In the genomic region with DNA sequence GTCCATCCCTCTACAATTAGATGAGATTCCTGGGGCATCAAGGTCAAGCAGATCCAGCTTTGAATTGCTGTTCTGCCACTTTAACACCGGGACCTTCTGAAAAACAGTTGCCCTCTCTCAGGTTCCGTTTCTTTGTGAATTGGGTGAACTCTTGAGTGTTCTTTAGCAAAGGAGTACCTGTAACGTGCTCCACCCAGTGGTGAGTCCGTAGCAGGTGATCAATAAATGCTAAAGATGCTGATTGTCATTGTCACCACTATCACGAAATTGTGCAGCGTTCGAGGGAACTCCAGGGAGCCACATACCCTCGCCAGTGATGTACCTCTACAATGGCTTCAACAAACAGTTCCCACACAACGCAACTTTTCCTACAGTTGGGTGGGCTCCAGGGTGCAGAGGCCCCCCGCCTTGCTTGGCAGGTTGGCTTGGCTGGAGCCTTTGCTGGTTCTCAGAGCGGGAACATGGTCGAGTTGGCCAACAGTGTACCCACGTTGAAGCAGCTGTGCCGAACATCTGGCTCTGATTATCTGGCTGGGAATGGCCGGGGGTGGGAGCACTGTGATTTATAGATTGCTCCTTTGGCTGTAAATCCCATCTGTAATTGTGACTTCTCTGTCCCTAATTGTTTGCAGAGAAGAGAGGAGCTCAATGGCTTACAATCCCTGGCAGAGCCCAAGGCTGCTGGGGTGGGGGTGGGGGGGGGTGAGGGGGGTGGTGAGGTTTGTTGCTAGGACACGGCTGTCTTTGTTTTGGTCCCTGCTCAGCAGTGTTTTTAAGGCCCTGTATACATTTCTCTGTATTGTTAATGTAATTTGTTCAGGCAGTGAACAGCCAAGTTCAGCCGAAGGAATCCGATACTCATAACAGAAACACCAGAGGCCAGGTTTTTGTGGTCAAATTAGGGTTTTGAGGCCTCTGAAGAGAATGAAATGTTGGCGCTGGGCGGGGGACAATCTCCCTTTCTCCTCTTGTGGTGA, we compare ENCODE assay signal across 8 cellular contexts.
DNase-seq lines count a peak whose midpoint lies in the region; ATAC-seq, FAIRE-seq and TF ChIP-seq lines count a peak whose summit lies in the region.

No MANE protein-coding gene starts in this region.

- H4K91ac ChIP-seq in IMR-90 (ENCODE audit: insufficient read depth, low read depth, low read length), result no peak overlapping the region; the same call in 1 of the 2 replicates

- POLR2A ChIA-PET in IMR-90 (lab: Charles Lee; ENCODE audit: unreplicated experiment), result no interaction called here

- H3K27me3 ChIP-seq in IMR-90 (ENCODE audit: control insufficient read depth, insufficient read depth, low read length) (no peaks in the 10 kb centered on the region), brain microvascular endothelial cell (replicated peaks) (no peaks in the 10 kb centered on the region), lower lobe of right lung (ENCODE audit: low read depth) (no peaks in the 10 kb centered on the region)

- peaks cover 24% of the 10 kb centered on the region for H3K9me1 ChIP-seq in IMR-90 (ENCODE audit: insufficient read depth, low read length)

- no peak overlapping the region for H4K5ac ChIP-seq in IMR-90 (ENCODE audit: low read depth, low read length)

- dilution Hi-C loops in IMR-90 (cut with HindIII; ENCODE audit: low sequenced_read_pairs, unreplicated experiment), result no loop called here

- H3K9ac ChIP-seq in IMR-90 (ENCODE audit: low read depth, low read length), result peak overlapping the region; percentile 10; the same call in 1 of the 2 replicates

- no peak overlapping the region; the same call in 1 of the 2 replicates for H3K18ac ChIP-seq in IMR-90 (ENCODE audit: low read depth, low read length)

- TF ChIP-seq POLR2A in IMR-90 (IDR thresholded peaks at IDR 0.05; ENCODE audit: low read depth, low read length), result no peak

- in situ Hi-C loops in IMR-90 (cut with MboI; ENCODE audit: low sequenced_read_pairs), result no loop called here
- in situ Hi-C loops in brain microvascular endothelial cell (cut with HindIII; ENCODE audit: low pct_ligation_motif_present, low sequenced_read_pairs), result no loop called here

- peaks cover 3% of the 10 kb centered on the region for H3K36me3 ChIP-seq in IMR-90 (ENCODE audit: control insufficient read depth, insufficient read depth, low read length)
- H3K36me3 ChIP-seq in brain microvascular endothelial cell (replicated peaks), result no peaks in the 10 kb centered on the region
- no peaks in the 10 kb centered on the region for H3K36me3 ChIP-seq in lower lobe of right lung

- H3K79me1 ChIP-seq in IMR-90 (ENCODE audit: low read depth in 1 of 2, low read length in 2 of 2), result peaks cover 31 to 75% of the 10 kb centered on the region in 2 experiments

- H3K9me3 ChIP-seq in IMR-90 (ENCODE audit: control insufficient read depth, insufficient read depth, low read length) (no peaks in the 10 kb centered on the region), lower lobe of right lung (no peaks in the 10 kb centered on the region)

- H3K14ac ChIP-seq in IMR-90 (replicated peaks; ENCODE audit: low read depth, low read length), result no peak overlapping the region

- WGBS in IMR-90 (ENCODE audit: extremely low coverage in 2 of 2, insufficient read length in 1 of 2), 2 experiments, result 23% methylated on average over 4 of the region's 20 CpGs; no CpG with 5 or more reads in 1 of the 2 experiments

- BruUV-seq in IMR-90 (replicated peaks; lab: Mats Ljungman, UMichigan), result no TSS peak

- H3K56ac ChIP-seq in IMR-90 (ENCODE audit: extremely low read depth, insufficient read depth, low read length), result no peak overlapping the region

- TF ChIP-seq CTCF in IMR-90 (conservative IDR thresholded peaks at IDR 0.05; ENCODE audit: low read depth, low read length) (no peak), brain microvascular endothelial cell (IDR thresholded peaks at IDR 0.05; ENCODE audit: low read depth, low read length, missing control alignments) (peak; percentile 1), lower lobe of right lung (IDR thresholded peaks at IDR 0.05) (no peak)

- FAIRE-seq in RCC 7860 (lab: Jason Lieb, UNC), result no peak

- peak overlapping the region; percentile 75; the same call in 1 of the 2 replicates for H3K27ac ChIP-seq in IMR-90 (ENCODE audit: insufficient read depth, low read length)
- H3K27ac ChIP-seq in brain microvascular endothelial cell, result peak overlapping the region; percentile 11
- H3K27ac ChIP-seq in lower lobe of right lung, result peak overlapping the region; percentile 49

- ATAC-seq in IMR-90 (ENCODE audit: low read depth) (peak; percentile 95), lower lobe of right lung (peak in 1 of 2 donors; percentile 7), GM19463 (IDR thresholded peaks at IDR 0.05; ENCODE audit: unreplicated experiment) (no peak), GM19467 (IDR thresholded peaks at IDR 0.05; ENCODE audit: unreplicated experiment) (no peak)

- intact Hi-C loops in IMR-90 (cut with micrococcal nuclease), result no loop called here
- intact Hi-C loops in lower lobe of right lung (cut with DNase I), result no loop called here

- DNase-seq in A172 (ENCODE audit: low spot score) (peak; percentile 27), IMR-90 (peak; percentile 93), brain microvascular endothelial cell (peak; percentile 62), lower lobe of right lung (no peak), cerebellar cortex (ENCODE audit: low spot score) (no peak), RCC 7860 (ENCODE audit: low spot score) (no peak)

- TF ChIP-seq RAD21 in IMR-90 (IDR thresholded peaks at IDR 0.05; ENCODE audit: low read length), result 0 out of 2 replicates have a peak, but pooled peaks have one; percentile 6

- no peak overlapping the region for H4K8ac ChIP-seq in IMR-90 (ENCODE audit: low read depth in 2 of 2, low read length in 2 of 2)

- no peak overlapping the region for H2BK5ac ChIP-seq in IMR-90 (ENCODE audit: low read depth, low read length, poor library complexity, severe bottlenecking)

- H3K4me3 ChIP-seq in IMR-90 (ENCODE audit: insufficient read depth, low read depth, low read length) (no peak overlapping the region), brain microvascular endothelial cell (ENCODE audit: low read depth, low read length) (no peak overlapping the region), lower lobe of right lung (no peak overlapping the region)

- H2AK9ac ChIP-seq in IMR-90 (replicated peaks; ENCODE audit: low read depth, low read length, poor library complexity), result peak overlapping the region; percentile 38

- H2BK15ac ChIP-seq in IMR-90 (ENCODE audit: low read depth, low read length), result no peak overlapping the region; the same call in 2 of the 3 replicates

- H2AK5ac ChIP-seq in IMR-90 (ENCODE audit: low read depth, low read length), result no peak overlapping the region

- peak overlapping the region; percentile 4; the same call in 1 of the 2 replicates for H3K4ac ChIP-seq in IMR-90 (ENCODE audit: low read depth, low read length)

- peak overlapping the region; percentile 24; the same call in 1 of the 2 replicates for H3K23ac ChIP-seq in IMR-90 (ENCODE audit: low read depth, low read length)

- H2BK20ac ChIP-seq in IMR-90 (ENCODE audit: low read depth, low read length), result no peak overlapping the region

- 0 out of 2 replicates have a peak overlapping the region, but pooled peaks have one; percentile 10 for H2BK120ac ChIP-seq in IMR-90 (ENCODE audit: low read depth, low read length)

- H3K4me2 ChIP-seq in IMR-90 (ENCODE audit: low read depth, low read length), result peak overlapping the region; percentile 64

- H2AFZ ChIP-seq in IMR-90 (replicated peaks; ENCODE audit: low read length, poor library complexity), result peak overlapping the region; percentile 17

- CTCF ChIA-PET in IMR-90 (lab: Yijun Ruan, JAX), result interaction anchor here (0.6 to 0.9 kb wide), 3 partner anchors 12 to 191 kb away, joined by 3 to 11 read pairs (median 5); no protein-coding TSS in a partner anchor

- H3K4me1 ChIP-seq in IMR-90 (ENCODE audit: control insufficient read depth, insufficient read depth, low read length) (peaks cover 22% of the 10 kb centered on the region), lower lobe of right lung (peaks cover 18% of the 10 kb centered on the region)

- H4K20me1 ChIP-seq in IMR-90 (ENCODE audit: insufficient read depth, low read length), result peaks cover 82% of the 10 kb centered on the region

TF ChIP-seq in IMR-90, 13 proteins besides CTCF, POLR2A, EP300 and RAD21:
- TF ChIP-seq CEBPB (IDR thresholded peaks at IDR 0.05; ENCODE audit: low read depth, low read length) (no peak), MAZ (IDR thresholded peaks at IDR 0.05; ENCODE audit: borderline replicate concordance, low read depth, low read length) (peak; percentile 32; the same call in 1 of the 2 replicates)

Comparison
In these comparisons a context has a peak if more than half of its experiments do, and no peak if none do; other contexts are left out.
1. DNase-seq: peak in A172 (single experiment), IMR-90 (single experiment) and brain microvascular endothelial cell (single experiment); none in lower lobe of right lung (single experiment), cerebellar cortex (single experiment) and RCC 7860 (single experiment).
2. H3K27ac ChIP-seq: peak in every context shown above with its lines; median percentile 75 in IMR-90; 49 in lower lobe of right lung; 11 in brain microvascular endothelial cell.